17 cellular contexts compared by ENCODE assay signal in the genomic region with DNA sequence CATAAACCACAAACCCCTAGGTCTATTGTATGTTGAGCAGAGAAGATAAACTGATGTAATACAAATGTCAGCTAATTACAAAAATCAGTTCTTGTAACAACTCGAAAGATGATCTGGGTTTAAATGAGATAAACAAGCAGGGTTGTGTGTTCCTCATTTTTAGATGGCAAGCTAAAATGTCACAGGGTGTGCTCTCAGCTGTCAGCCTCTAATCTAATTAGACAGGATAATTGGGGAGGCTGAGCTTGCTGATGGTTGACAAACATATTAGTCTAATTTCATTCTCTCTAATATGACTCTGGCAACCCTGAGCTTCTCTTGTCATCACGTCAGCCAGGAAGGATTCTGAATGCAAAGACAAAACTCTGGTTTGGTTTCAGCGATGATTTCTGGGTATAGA.
"Had no signal": no experiment of that assay in that cellular context is flagged by ENCODE, and none has a peak within 500 bp of the region (broad histone marks: within the 10 kb centered on the region; RNA-seq: fewer than 3 reads in every experiment).

No MANE protein-coding gene starts in this region.

- H3K36me3 ChIP-seq: adrenal gland, heart right ventricle, ovary, stomach, thoracic aorta had no signal

- H3K27ac ChIP-seq: coronary artery, heart right ventricle, ovary, stomach, thoracic aorta had no signal

- H3K27me3 ChIP-seq: adrenal gland, ovary had no signal

- DNase-seq: activated B cell treated with CpG ODN at 0.5 μM for 24 hours; activated CD4-positive, alpha-beta T cell treated with anti-CD3 and anti-CD28 coated beads, Interleukin-2, amount 10 ng/mL, durations not matched to agents 7 days and 5 days; activated naive CD4-positive, alpha-beta T cell treated with anti-CD3 and anti-CD28 coated beads, Interleukin-2, amount 50 U/mL, for 16 hours; adrenal gland; central memory CD4-positive, alpha-beta T cell; effector CD4-positive, alpha-beta T cell; heart right ventricle; left ventricle myocardium superior; mesenchymal stem cell; ovary; retina; stimulated activated CD4-positive, alpha-beta T cell treated with anti-CD3 and anti-CD28 coated beads, Interleukin-15, amount 100 ng/mL, for 24 hours; stimulated activated CD4-positive, alpha-beta T cell treated with anti-CD3 and anti-CD28 coated beads, Interleukin-4, amount 100 ng/mL, for 24 hours; stomach had no signal

- ATAC-seq: heart right ventricle, left ventricle myocardium superior had no signal

- H3K4me1 Mint-ChIP-seq: activated B cell treated with CpG ODN at 0.5 μM for 24 hours; activated CD4-positive, alpha-beta T cell treated with anti-CD3 and anti-CD28 coated beads, Interleukin-2, amount 10 ng/mL, durations not matched to agents 7 days and 5 days had no signal

- H3K4me3 ChIP-seq: adrenal gland, coronary artery, heart right ventricle, ovary, stomach, thoracic aorta had no signal

- H3K4me1 ChIP-seq: adrenal gland, stomach had no signal

- H3K4me3 Mint-ChIP-seq: activated B cell treated with CpG ODN at 0.5 μM for 24 hours; activated CD4-positive, alpha-beta T cell treated with anti-CD3 and anti-CD28 coated beads, Interleukin-2, amount 10 ng/mL, durations not matched to agents 7 days and 5 days; neural crest cell had no signal

- H3K9me3 Mint-ChIP-seq: activated B cell treated with CpG ODN at 0.5 μM for 24 hours; activated CD4-positive, alpha-beta T cell treated with anti-CD3 and anti-CD28 coated beads, Interleukin-2, amount 10 ng/mL, durations not matched to agents 7 days and 5 days; neural crest cell had no signal

- H3K9me3 ChIP-seq: adrenal gland, heart right ventricle, ovary, stomach, thoracic aorta had no signal

- H3K27ac Mint-ChIP-seq: activated B cell treated with CpG ODN at 0.5 μM for 24 hours; activated CD4-positive, alpha-beta T cell treated with anti-CD3 and anti-CD28 coated beads, Interleukin-2, amount 10 ng/mL, durations not matched to agents 7 days and 5 days had no signal
